ENCODE assay signal across 10 cellular contexts in the genomic region with DNA sequence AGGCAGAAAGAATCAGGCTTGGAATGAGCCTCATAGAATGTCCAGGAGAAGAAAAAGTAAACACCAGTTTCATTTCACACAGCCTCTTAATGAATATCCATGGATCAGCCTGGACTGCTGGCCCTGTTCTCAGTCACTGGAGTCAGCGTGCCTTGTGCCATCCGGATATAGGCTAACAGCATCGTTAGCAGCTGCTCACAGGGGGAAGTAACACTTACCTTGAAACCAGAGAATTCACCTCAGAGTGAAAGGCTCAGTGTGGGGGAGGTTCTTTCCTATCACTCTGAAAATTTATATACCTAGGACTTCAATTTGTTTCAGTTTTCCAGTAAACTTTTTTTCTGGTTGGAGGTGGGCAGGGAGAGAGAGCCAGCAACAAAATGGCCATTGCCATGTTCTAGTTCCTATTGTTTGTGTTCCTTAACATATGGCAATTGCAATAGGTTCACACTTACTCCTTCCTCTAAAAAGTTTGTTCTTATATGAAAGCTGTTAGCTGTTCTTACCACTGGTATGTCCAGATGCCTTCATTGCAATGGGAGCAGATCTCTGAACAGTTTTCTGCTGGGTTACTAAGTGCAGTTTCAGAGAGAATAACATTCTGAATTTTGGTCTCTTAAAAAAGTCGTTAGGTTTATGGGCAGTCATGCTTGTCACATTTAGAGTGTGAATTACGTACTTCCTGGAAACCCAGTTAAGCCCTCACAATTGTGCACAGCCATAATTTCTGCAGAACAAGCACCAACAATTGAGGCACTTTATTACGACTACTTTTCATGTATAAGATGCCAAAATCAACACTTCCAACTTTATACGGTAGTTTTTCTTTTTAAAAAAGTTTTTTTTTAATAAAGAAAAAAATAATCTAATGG.
DNase-seq lines count a peak whose midpoint lies in the region; ATAC-seq and TF ChIP-seq lines count a peak whose summit lies in the region.
"Had no signal": no experiment of that assay in that cellular context is flagged by ENCODE, and none has a peak within 500 bp of the region (broad histone marks: within the 10 kb centered on the region; RNA-seq: fewer than 3 reads in every experiment).

No MANE protein-coding gene starts in this region.

- H3K27ac Mint-ChIP-seq in progenitor cell of endocrine pancreas = peak overlapping the region; percentile 51

- no peaks in the 10 kb centered on the region for H3K27me3 ChIP-seq in tibial artery

- no peak overlapping the region for H3K4me3 Mint-ChIP-seq in progenitor cell of endocrine pancreas (ENCODE audit: low read depth)
- H3K4me3 Mint-ChIP-seq: neural crest cell had no signal

- H3K27me3 Mint-ChIP-seq in progenitor cell of endocrine pancreas = no peaks in the 10 kb centered on the region

- no peaks in the 10 kb centered on the region for H3K4me1 ChIP-seq in tibial artery
- H3K4me1 ChIP-seq: A549 had no signal

- H3K9me3 Mint-ChIP-seq in progenitor cell of endocrine pancreas (ENCODE audit: low read depth) = no peaks in the 10 kb centered on the region
- H3K9me3 Mint-ChIP-seq: neural crest cell had no signal

- peak; percentile 90 for ATAC-seq in HG02938 (IDR thresholded peaks at IDR 0.05; ENCODE audit: unreplicated experiment)
- no peak for ATAC-seq in HG03571 (IDR thresholded peaks at IDR 0.05; ENCODE audit: unreplicated experiment)
- ATAC-seq: A549 had no signal

- H3K4me3 ChIP-seq in tibial artery = no peak overlapping the region
- H3K4me3 ChIP-seq: A549 had no signal

- H3K36me3 ChIP-seq in tibial artery = no peaks in the 10 kb centered on the region

- H3K27ac ChIP-seq in tibial artery = no peak overlapping the region
- H3K27ac ChIP-seq: A549 had no signal

- H3K36me3 Mint-ChIP-seq in progenitor cell of endocrine pancreas (ENCODE audit: insufficient read depth) = no peaks in the 10 kb centered on the region

- peaks cover 33% of the 10 kb centered on the region for H3K4me1 Mint-ChIP-seq in progenitor cell of endocrine pancreas (ENCODE audit: low read depth)

- H3K9me3 ChIP-seq in tibial artery = no peaks in the 10 kb centered on the region
- H3K9me3 ChIP-seq: A549 had no signal

- intact Hi-C loops in tibial artery (cut with DNase I; ENCODE audit: low total_unique reads) = no loop called here

- peak; percentile 39 to 82 (median 52) for DNase-seq in NCI-H1417 (lab: John Stamatoyannopoulos, UW)
- no peak for DNase-seq in NCI-H1417 treated with DMSO at 0.1 percent for 48 hours (lab: John Stamatoyannopoulos, UW)
- peak; percentile 19 for DNase-seq in NCI-H748 treated with DMSO at 0.1 percent for 48 hours (lab: John Stamatoyannopoulos, UW)
- DNase-seq in progenitor cell of endocrine pancreas (ENCODE audit: low spot score, unreplicated experiment) = no peak
- DNase-seq in stimulated activated CD4-positive, alpha-beta T cell treated with anti-CD3 and anti-CD28 coated beads, Interleukin-12 subunit alpha, Interleukin-12 subunit beta, amount 100 ng/mL, for 4 hours = no peak
- no peak for DNase-seq in tibial artery

- TF ChIP-seq CTCF in progenitor cell of endocrine pancreas (IDR thresholded peaks at IDR 0.05; ENCODE audit: unreplicated experiment) (no peak), tibial artery (IDR thresholded peaks at IDR 0.05) (no peak)

Comparison
In these comparisons a context has a peak if more than half of its experiments do, and no peak if none do; other contexts are left out.
1. DNase-seq: peak in NCI-H1417 (3 of 3) and NCI-H748 treated with DMSO at 0.1 percent for 48 hours (single experiment); none in NCI-H1417 treated with DMSO at 0.1 percent for 48 hours (single experiment), progenitor cell of endocrine pancreas (single experiment), stimulated activated CD4-positive, alpha-beta T cell treated with anti-CD3 and anti-CD28 coated beads, Interleukin-12 subunit alpha, Interleukin-12 subunit beta, amount 100 ng/mL, for 4 hours (single experiment) and tibial artery (0 of 2).